17 cellular contexts compared by ENCODE assay signal in genomic region chr10:121138112-121138860, GRCh38.
"Had no signal": no experiment of that assay in that cellular context is flagged by ENCODE, and none has a peak within 500 bp of the region (broad histone marks: within the 10 kb centered on the region; RNA-seq: fewer than 3 reads in every experiment).

No MANE protein-coding gene starts in this region.

- H3K27ac ChIP-seq: psoas muscle, upper lobe of left lung had no signal

- H3K9me3 ChIP-seq: psoas muscle, suprapubic skin, upper lobe of left lung had no signal

- H3K4me3 ChIP-seq: psoas muscle, suprapubic skin, upper lobe of left lung had no signal

- H3K4me1 Mint-ChIP-seq: activated CD4-positive, alpha-beta memory T cell treated with anti-CD3 and anti-CD28 coated beads, Interleukin-2, amount 10 ng/mL, durations not matched to agents 7 days and 5 days; activated naive CD8-positive, alpha-beta T cell treated with anti-CD3 and anti-CD28 coated beads, Interleukin-2, amount 10 ng/mL, durations not matched to agents 7 days and 5 days had no signal

- H3K36me3 Mint-ChIP-seq: activated naive CD8-positive, alpha-beta T cell treated with anti-CD3 and anti-CD28 coated beads, Interleukin-2, amount 10 ng/mL, durations not matched to agents 7 days and 5 days had no signal

- H3K4me3 Mint-ChIP-seq: activated CD4-positive, alpha-beta memory T cell treated with anti-CD3 and anti-CD28 coated beads, Interleukin-2, amount 10 ng/mL, durations not matched to agents 7 days and 5 days; activated naive CD8-positive, alpha-beta T cell treated with anti-CD3 and anti-CD28 coated beads, Interleukin-2, amount 10 ng/mL, durations not matched to agents 7 days and 5 days; activated T-cell treated with anti-CD3 and anti-CD28 coated beads, Interleukin-2, amount 50 U/mL, for 72 hours; nephron had no signal

- H3K36me3 ChIP-seq: suprapubic skin, upper lobe of left lung had no signal

- DNase-seq: activated CD4-positive, alpha-beta memory T cell treated with anti-CD3 and anti-CD28 coated beads, Interleukin-2, amount 10 ng/mL, durations not matched to agents 7 days and 5 days; activated CD4-positive, CD25-positive, alpha-beta regulatory T cell treated with anti-CD3 and anti-CD28 coated beads, Interleukin-2, amount 50 U/mL, for 72 hours; activated naive CD8-positive, alpha-beta T cell treated with anti-CD3 and anti-CD28 coated beads, Interleukin-2, amount 10 ng/mL, durations not matched to agents 7 days and 5 days; activated T-cell treated with anti-CD3 and anti-CD28 coated beads, Interleukin-2, amount 50 U/mL, for 72 hours; aorta; cortex of kidney; effector CD8-positive, alpha-beta T cell; islet precursor cell; left ventricle myocardium superior; mesenchymal stem cell; psoas muscle; stimulated activated CD4-positive, alpha-beta T cell treated with anti-CD3 and anti-CD28 coated beads, Interleukin-4, amount 100 ng/mL, for 1 hour; stimulated activated CD8-positive, alpha-beta memory T cell treated with anti-CD3 and anti-CD28 coated beads, Interleukin-4, amount 100 ng/mL, for 48 hours; stimulated activated naive CD8-positive, alpha-beta T cell treated with anti-CD3 and anti-CD28 coated beads, Interleukin-15, Interleukin-2, amounts not matched to agents 100 U/mL and 50 U/mL, for 24 hours; upper lobe of left lung had no signal

- H3K27ac Mint-ChIP-seq: activated CD4-positive, alpha-beta memory T cell treated with anti-CD3 and anti-CD28 coated beads, Interleukin-2, amount 10 ng/mL, durations not matched to agents 7 days and 5 days; activated naive CD8-positive, alpha-beta T cell treated with anti-CD3 and anti-CD28 coated beads, Interleukin-2, amount 10 ng/mL, durations not matched to agents 7 days and 5 days; activated T-cell treated with anti-CD3 and anti-CD28 coated beads, Interleukin-2, amount 50 U/mL, for 72 hours had no signal

- H3K4me1 ChIP-seq: psoas muscle had no signal

- H3K27me3 ChIP-seq: suprapubic skin, upper lobe of left lung had no signal

- H3K27me3 Mint-ChIP-seq: activated CD4-positive, alpha-beta memory T cell treated with anti-CD3 and anti-CD28 coated beads, Interleukin-2, amount 10 ng/mL, durations not matched to agents 7 days and 5 days; activated naive CD8-positive, alpha-beta T cell treated with anti-CD3 and anti-CD28 coated beads, Interleukin-2, amount 10 ng/mL, durations not matched to agents 7 days and 5 days had no signal

- ATAC-seq: activated T-cell treated with anti-CD3 and anti-CD28 coated beads, Interleukin-2, amount 50 U/mL, for 72 hours; left ventricle myocardium superior; psoas muscle; stimulated activated naive CD8-positive, alpha-beta T cell treated with anti-CD3 and anti-CD28 coated beads, Interleukin-15, Interleukin-2, amounts not matched to agents 100 U/mL and 50 U/mL, for 24 hours had no signal
